In genomic region chr4:74790652-74791051, GRCh38 we compare ENCODE assay signal across 6 cellular contexts. TPM values are rescaled to one million over a fixed set of nuclear protein-coding genes. Genes with fewer than 3 reads are reported as not detected.
"Had no signal": no experiment of that assay in that cellular context is flagged by ENCODE, and none has a peak within 500 bp of the region (broad histone marks: within the 10 kb centered on the region; RNA-seq: fewer than 3 reads in every experiment).

No MANE protein-coding gene starts in this region.

- H3K27ac Mint-ChIP-seq: IgD-negative memory B cell had no signal

- H3K27ac ChIP-seq: HL-60 had no signal

- H3K4me3 ChIP-seq: K562 had no signal

- ATAC-seq: HepG2, K562 had no signal

- H3K36me3 Mint-ChIP-seq: IgD-negative memory B cell had no signal

- H3K4me3 Mint-ChIP-seq: IgD-negative memory B cell had no signal

- DNase-seq: IMR-90, KBM-7 had no signal

RNA-seq across cellular contexts. Expression of gene BTC, which starts 3.7 kb away (rescaled TPM):
- total RNA-seq: HepG2, IMR-90, K562 had no signal
- polyA plus RNA-seq: HepG2, IgD-negative memory B cell, IMR-90, K562 had no signal
